Comparison of ENCODE assay signal across 31 cellular contexts in the genomic region with DNA sequence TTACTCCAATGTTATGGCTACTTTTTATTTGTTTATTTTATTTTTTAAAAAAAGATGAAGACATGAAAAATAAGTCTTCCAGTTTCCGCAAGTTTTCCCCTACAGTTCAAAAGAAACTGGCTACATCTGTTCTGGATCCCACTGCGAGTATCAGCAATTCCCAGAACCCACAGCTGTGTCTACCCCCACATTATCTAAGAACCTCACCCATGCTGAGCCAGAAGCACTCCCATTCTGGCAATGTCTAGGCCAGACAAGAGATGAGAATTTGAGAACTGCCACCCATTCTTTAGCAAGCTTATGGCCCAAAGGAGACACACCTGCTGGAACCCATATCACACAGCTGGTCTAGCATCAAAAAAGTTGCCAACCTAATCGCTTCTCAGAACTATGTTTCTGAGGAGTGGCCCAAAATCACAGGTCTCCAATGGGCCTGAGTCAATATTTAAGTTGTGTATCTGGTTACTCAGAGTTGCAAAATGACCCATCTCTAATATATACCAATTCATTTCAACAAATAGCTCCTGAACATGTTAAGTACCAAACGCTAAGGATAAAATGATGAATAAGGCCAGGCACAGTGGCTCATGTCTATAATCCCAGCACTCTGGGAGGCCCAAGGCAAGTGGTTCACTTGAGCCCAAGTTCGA. TPM values are rescaled to one million over a fixed set of nuclear protein-coding genes. Genes with fewer than 3 reads are reported as not detected.
DNase-seq lines count a peak whose midpoint lies in the region; ATAC-seq, FAIRE-seq and TF ChIP-seq lines count a peak whose summit lies in the region.
"Had no signal": no experiment of that assay in that cellular context is flagged by ENCODE, and none has a peak within 500 bp of the region (broad histone marks: within the 10 kb centered on the region; RNA-seq: fewer than 3 reads in every experiment).

No MANE protein-coding gene starts in this region.

- no peaks in the 10 kb centered on the region for H3K27me3 ChIP-seq in bronchial epithelial cell (ENCODE audit: control insufficient read depth, insufficient read depth, low read length)
- no peaks in the 10 kb centered on the region for H3K27me3 ChIP-seq in mesenchymal stem cell (ENCODE audit: control insufficient read depth in 1 of 2, insufficient read depth in 1 of 2, low read length in 2 of 2)
- H3K27me3 ChIP-seq: adrenal gland, ovary, suprapubic skin had no signal

- H3K9me3 ChIP-seq in mesenchymal stem cell (ENCODE audit: control insufficient read depth, low read length) = no peaks in the 10 kb centered on the region
- H3K9me3 ChIP-seq: adrenal gland, ovary, suprapubic skin had no signal

- H2BK15ac ChIP-seq in mesenchymal stem cell (ENCODE audit: low read depth, poor library complexity, severe bottlenecking) = peak overlapping the region; percentile 33

- H3K4me3 Mint-ChIP-seq in IgD-negative memory B cell = no peak overlapping the region
- H3K4me3 Mint-ChIP-seq: activated CD8-positive, alpha-beta T cell treated with anti-CD3 and anti-CD28 coated beads for 36 hours; activated T-helper 1 cell treated with anti-CD3 and anti-CD28 coated beads, Interleukin-12 subunit alpha, Interleukin-12 subunit beta, Interleukin-2, Interleukin-4 antibody, amounts not matched to agents 30 ng/mL and 10 ng/mL and 1 ng/mL, durations not matched to agents 14 hours and 24 hours and 36 hours; neural crest cell; T-cell had no signal

- no peak overlapping the region for H4K8ac ChIP-seq in mesenchymal stem cell (ENCODE audit: low read length)

- H3K79me1 ChIP-seq in mesenchymal stem cell (replicated peaks; ENCODE audit: low read length, poor library complexity, severe bottlenecking) = peaks cover 20% of the 10 kb centered on the region

- H2AFZ ChIP-seq in mesenchymal stem cell (ENCODE audit: low read depth, low read length) = no peak overlapping the region

- ATAC-seq in GM18519 (IDR thresholded peaks at IDR 0.05; ENCODE audit: low FRiP score, unreplicated experiment) (no peak), GM19395 (IDR thresholded peaks at IDR 0.05; ENCODE audit: unreplicated experiment) (no peak), HG02588 (IDR thresholded peaks at IDR 0.05; ENCODE audit: unreplicated experiment) (no peak)
- ATAC-seq: activated CD8-positive, alpha-beta T cell treated with anti-CD3 and anti-CD28 coated beads for 36 hours; T-cell had no signal

- no peak overlapping the region for H3K18ac ChIP-seq in mesenchymal stem cell (ENCODE audit: low read depth in 1 of 2, low read length in 2 of 2)

- no peak overlapping the region for H3K23ac ChIP-seq in mesenchymal stem cell (ENCODE audit: low read length in 2 of 2)

- no peaks in the 10 kb centered on the region for H3K36me3 ChIP-seq in bronchial epithelial cell (ENCODE audit: control insufficient read depth, insufficient read depth, low read length)
- H3K36me3 ChIP-seq in mesenchymal stem cell (ENCODE audit: control insufficient read depth in 1 of 2, insufficient read depth in 2 of 2, low read depth in 1 of 2, low read length in 2 of 2) = peaks cover 0 to 2% of the 10 kb centered on the region in 2 experiments
- H3K36me3 ChIP-seq: adrenal gland, ovary had no signal

- H2BK5ac ChIP-seq in mesenchymal stem cell (ENCODE audit: low read depth, low read length, poor library complexity, severe bottlenecking) = no peak overlapping the region

- H3K4ac ChIP-seq in mesenchymal stem cell (ENCODE audit: low read depth in 1 of 2, low read length in 2 of 2) = no peak overlapping the region

- H3K4me2 ChIP-seq in mesenchymal stem cell (ENCODE audit: low read length, poor library complexity, severe bottlenecking) = no peak overlapping the region

- H2BK120ac ChIP-seq in mesenchymal stem cell (ENCODE audit: low read depth, low read length) = no peak overlapping the region

- peak overlapping the region in 2 of 3 donors; percentile 47 to 81 for H3K27ac Mint-ChIP-seq in IgD-negative memory B cell
- H3K27ac Mint-ChIP-seq: activated CD8-positive, alpha-beta T cell treated with anti-CD3 and anti-CD28 coated beads for 36 hours; activated T-helper 1 cell treated with anti-CD3 and anti-CD28 coated beads, Interleukin-12 subunit alpha, Interleukin-12 subunit beta, Interleukin-2, Interleukin-4 antibody, amounts not matched to agents 30 ng/mL and 10 ng/mL and 1 ng/mL, durations not matched to agents 14 hours and 24 hours and 36 hours; T-cell had no signal

- FAIRE-seq in bronchial epithelial cell (lab: Jason Lieb, UNC) = no peak
- FAIRE-seq: endometrium, TTC549 had no signal

- no peaks in the 10 kb centered on the region for H3K9me3 Mint-ChIP-seq in IgD-negative memory B cell
- H3K9me3 Mint-ChIP-seq: neural crest cell, T-cell had no signal

- no peak overlapping the region for H2BK12ac ChIP-seq in mesenchymal stem cell (ENCODE audit: low read length in 2 of 2)

- H4K91ac ChIP-seq in mesenchymal stem cell (ENCODE audit: low read length) = no peak overlapping the region

- DNase-seq in NCI-H748 (lab: John Stamatoyannopoulos, UW; ENCODE audit: unreplicated experiment) (peak; percentile 56), NCI-H748 treated with DMSO at 0.1 percent for 48 hours (lab: John Stamatoyannopoulos, UW) (no peak), bronchial epithelial cell (ENCODE audit: low read depth) (peak; percentile 13), mesenchymal stem cell (no peak)
- DNase-seq: activated CD4-positive, CD25-positive, alpha-beta regulatory T cell treated with anti-CD3 and anti-CD28 coated beads, Interleukin-2, amount 50 U/mL, for 72 hours; activated CD8-positive, alpha-beta memory T cell treated with anti-CD3 and anti-CD28 coated beads, Interleukin-2, amount 50 U/mL, for 48 hours; activated CD8-positive, alpha-beta T cell treated with anti-CD3 and anti-CD28 coated beads for 36 hours; activated naive CD4-positive, alpha-beta T cell treated with Interleukin-2 at 50 U/mL for 16 hours; adrenal gland; dermis blood vessel endothelial cell; DMS79 treated with DMSO at 0.1 percent for 48 hours; GF-D8; hippocampal formation; Karpas-422; NCI-H1417 treated with DMSO at 0.1 percent for 48 hours; NCI-H82; ovary; retina; stimulated activated naive CD4-positive, alpha-beta T cell treated with Interleukin-2 at 50 U/mL for 16 hours; T-cell had no signal

- H3K27me3 Mint-ChIP-seq in IgD-negative memory B cell = no peaks in the 10 kb centered on the region
- H3K27me3 Mint-ChIP-seq: activated CD8-positive, alpha-beta T cell treated with anti-CD3 and anti-CD28 coated beads for 36 hours; T-cell had no signal

- H3K14ac ChIP-seq in mesenchymal stem cell (ENCODE audit: low read length in 2 of 2) = no peak overlapping the region

- no peak overlapping the region for H3K9ac ChIP-seq in mesenchymal stem cell (ENCODE audit: low read length)

- H2AK5ac ChIP-seq in mesenchymal stem cell (ENCODE audit: low read length, severe bottlenecking) = no peak overlapping the region

- no peaks in the 10 kb centered on the region for H3K4me1 ChIP-seq in mesenchymal stem cell (ENCODE audit: control insufficient read depth, insufficient read depth, low read depth, low read length)

- peaks cover 9% of the 10 kb centered on the region for H3K36me3 Mint-ChIP-seq in IgD-negative memory B cell

- no peak overlapping the region for H3K4me3 ChIP-seq in bronchial epithelial cell (ENCODE audit: low read depth, low read length)
- H3K4me3 ChIP-seq in mesenchymal stem cell (ENCODE audit: insufficient read depth in 1 of 2, low read depth in 1 of 2, low read length in 2 of 2) = no peak overlapping the region
- H3K4me3 ChIP-seq: adrenal gland, ovary, suprapubic skin had no signal

- H3K27ac ChIP-seq in mesenchymal stem cell (ENCODE audit: low read length, poor library complexity, severe bottlenecking) = no peak overlapping the region
- H3K27ac ChIP-seq: 22Rv1, adrenal gland, C4-2B, ovary, suprapubic skin had no signal

- TF ChIP-seq CTCF in bronchial epithelial cell (IDR thresholded peaks at IDR 0.05; ENCODE audit: insufficient read depth, low read length, severe bottlenecking) = no peak

- peaks cover 16 to 44% (median 28%) of the 10 kb centered on the region in 3 donors for H3K4me1 Mint-ChIP-seq in IgD-negative memory B cell

- 95% methylated on average over 4 of the region's 5 CpGs for WGBS in mesenchymal stem cell

RNA-seq across cellular contexts. Expression of gene MTMR12, which starts 27.1 kb away (rescaled TPM):
- polyA plus RNA-seq in IgD-negative memory B cell = 18.3 TPM
- total RNA-seq in bronchial epithelial cell = 15.8 and 17.5 TPM in 2 replicates
- 11.1 TPM for polyA plus RNA-seq in mesenchymal stem cell (2013, experiment 1 of 2)
- 11.7 TPM for polyA plus RNA-seq in mesenchymal stem cell (2013, experiment 2 of 2)

Comparison
In these comparisons a context has a peak if more than half of its experiments do, and no peak if none do; other contexts are left out.
1. DNase-seq: peak in NCI-H748 (single experiment) and bronchial epithelial cell (single experiment); none in NCI-H748 treated with DMSO at 0.1 percent for 48 hours (single experiment) and mesenchymal stem cell (single experiment).